In the genomic region with DNA sequence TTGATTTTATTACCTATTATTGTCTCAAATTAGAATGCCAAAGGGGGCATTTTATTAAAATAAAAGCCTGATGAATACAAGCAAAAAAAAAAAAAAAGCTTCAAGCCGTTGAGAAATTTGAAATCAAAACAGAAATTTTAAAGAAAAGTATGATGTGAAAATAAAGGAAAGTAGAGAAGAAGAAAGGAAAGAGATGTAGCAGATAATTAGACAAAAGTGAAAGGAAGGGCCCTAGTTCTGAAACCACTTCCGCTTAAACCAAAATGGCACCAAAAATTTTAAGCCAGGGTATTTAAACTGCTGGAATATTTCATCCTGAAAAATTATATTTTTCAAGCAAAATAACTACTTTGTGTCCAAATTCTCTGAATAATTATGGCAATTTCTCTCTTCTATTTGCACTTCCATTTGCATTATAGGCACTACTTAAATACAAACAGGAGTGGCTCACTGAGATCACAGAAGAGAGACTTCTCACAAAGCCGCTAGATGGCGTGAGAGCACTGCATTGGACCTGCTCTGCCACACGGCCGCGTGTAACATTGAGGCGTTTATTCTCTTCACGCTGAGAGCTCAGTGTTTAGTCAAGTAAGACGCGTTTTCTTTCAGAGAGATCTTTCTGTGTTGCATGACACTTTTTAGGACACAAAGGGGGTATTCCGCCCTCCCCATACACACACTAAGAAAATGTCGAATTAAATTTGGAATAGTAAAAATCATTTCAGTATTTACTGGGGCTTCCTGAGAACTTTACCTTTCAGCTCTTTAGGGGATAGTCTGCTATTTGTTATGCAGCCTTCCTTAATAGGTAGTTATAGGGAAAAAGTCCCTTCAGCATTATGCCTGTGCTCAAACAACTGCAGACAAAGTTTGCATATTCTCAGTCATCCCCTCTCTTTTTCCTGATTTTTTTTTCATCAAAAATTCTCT, we compare ENCODE assay signal across 8 cellular contexts.
DNase-seq lines count a peak whose midpoint lies in the region; ATAC-seq and TF ChIP-seq lines count a peak whose summit lies in the region.

No MANE protein-coding gene starts in this region.

- no peaks in the 10 kb centered on the region for H3K36me3 ChIP-seq in mammary epithelial cell (ENCODE audit: insufficient read depth, low read length)

- no TSS peak for BruUV-seq in mammary epithelial cell (replicated peaks; lab: Mats Ljungman, UMichigan)

- DNase-seq in AG10803 (ENCODE audit: low read depth), result peak; percentile 78
- peak; percentile 19 for DNase-seq in NCI-H2196 treated with DMSO at 0.1 percent for 48 hours (lab: John Stamatoyannopoulos, UW; ENCODE audit: unreplicated experiment)
- DNase-seq in mammary epithelial cell, result peak; percentile 68
- peak; percentile 97 for DNase-seq in inferior parietal cortex (ENCODE audit: extremely low spot score)
- DNase-seq in stimulated activated CD4-positive, alpha-beta T cell treated with anti-CD3 and anti-CD28 coated beads, Interleukin-15, amount 100 ng/mL, for 24 hours, result peak; percentile 80

- no peaks in the 10 kb centered on the region for H4K20me1 ChIP-seq in mammary epithelial cell (ENCODE audit: insufficient read depth, low read length)

- CTCF ChIA-PET in mammary epithelial cell (lab: Charles Lee; ENCODE audit: low non-redundant PET), result interaction anchor here (0.5 to 1.0 kb wide), 9 partner anchors 195 to 943 kb away, joined by 3 to 8 read pairs (median 4); a partner anchor contains a TSS

- no peaks in the 10 kb centered on the region for H3K27me3 ChIP-seq in mammary epithelial cell (ENCODE audit: insufficient read depth, low read length)

- ATAC-seq in GM19035 (IDR thresholded peaks at IDR 0.05; ENCODE audit: unreplicated experiment), result peak; percentile 100
- peak; percentile 99 for ATAC-seq in HG03196 (IDR thresholded peaks at IDR 0.05; ENCODE audit: unreplicated experiment)

- H3K4me1 ChIP-seq in mammary epithelial cell (ENCODE audit: insufficient read depth, low read length), result peaks cover 12% of the 10 kb centered on the region

- H3K4me3 ChIP-seq in AG10803 (ENCODE audit: low read length) (no peak overlapping the region), mammary epithelial cell (replicated peaks in 1 of 3; ENCODE audit: insufficient read depth in 1 of 3, low read depth in 2 of 3, low read length in 3 of 3) (no peak overlapping the region)

- peak overlapping the region; percentile 40 for H2AFZ ChIP-seq in mammary epithelial cell (ENCODE audit: low read depth, low read length)

- TF ChIP-seq CTCF in AG10803 (conservative IDR thresholded peaks at IDR 0.05; ENCODE audit: low read length) (peak; percentile 97), VCaP (conservative IDR thresholded peaks at IDR 0.05) (peak; percentile 87), mammary epithelial cell (conservative IDR thresholded peaks at IDR 0.05 in 1 of 2, IDR thresholded peaks at IDR 0.05 in 1 of 2; ENCODE audit: extremely low read depth in 1 of 2, insufficient read depth in 1 of 2, low read depth in 1 of 2, low read length in 2 of 2) (peak; percentile 92 to 94)

- dilution Hi-C loops in mammary epithelial cell (cut with HindIII; ENCODE audit: low sequenced_read_pairs), result no loop called here

- intact Hi-C loops in mammary epithelial cell (cut with micrococcal nuclease), result loop anchor here (1.0 to 10.0 kb wide), 8 partner anchors 240 to 943 kb away; a partner anchor contains a TSS

- no peaks in the 10 kb centered on the region for H3K79me2 ChIP-seq in mammary epithelial cell (ENCODE audit: insufficient read depth, low read length)

- H3K4me2 ChIP-seq in mammary epithelial cell (ENCODE audit: insufficient read depth, low read depth, low read length), result no peak overlapping the region

- in situ Hi-C loops in mammary epithelial cell (cut with MboI; ENCODE audit: low sequenced_read_pairs in 2 of 2), result loop anchor here (10.0 to 25.0 kb wide), 2 partner anchors 904 to 906 kb away; no protein-coding TSS in a partner anchor

- 14% methylated on average over 13 of the region's 13 CpGs for WGBS in mammary epithelial cell (ENCODE audit: low coverage, missing lambda C conversion rate)

- no peak overlapping the region for H3K9ac ChIP-seq in mammary epithelial cell (ENCODE audit: insufficient read depth, low read length)

- no peaks in the 10 kb centered on the region for H3K9me3 ChIP-seq in mammary epithelial cell (replicated peaks; ENCODE audit: insufficient read depth, low read length)

- peak overlapping the region; percentile 18; the same call in 1 of the 2 replicates for H3K27ac ChIP-seq in VCaP
- H3K27ac ChIP-seq in mammary epithelial cell (ENCODE audit: insufficient read depth, low read depth, low read length), result no peak overlapping the region

Comparison
In these comparisons a context has a peak if more than half of its experiments do, and no peak if none do; other contexts are left out.
1. DNase-seq: peak in every context shown above with its lines; median percentile 97 in inferior parietal cortex; 80 in stimulated activated CD4-positive, alpha-beta T cell treated with anti-CD3 and anti-CD28 coated beads, Interleukin-15, amount 100 ng/mL, for 24 hours; 78 in AG10803; 68 in mammary epithelial cell; 19 in NCI-H2196 treated with DMSO at 0.1 percent for 48 hours.